In genomic region chr5:76838481-76839261, GRCh38 we compare ENCODE assay signal across 13 cellular contexts. TPM values are rescaled to one million over a fixed set of nuclear protein-coding genes. Genes with fewer than 3 reads are reported as not detected.
DNase-seq lines count a peak whose midpoint lies in the region; ATAC-seq, FAIRE-seq and TF ChIP-seq lines count a peak whose summit lies in the region.
"Had no signal": no experiment of that assay in that cellular context is flagged by ENCODE, and none has a peak within 500 bp of the region (broad histone marks: within the 10 kb centered on the region; RNA-seq: fewer than 3 reads in every experiment).

No MANE protein-coding gene starts in this region.

- H3K27me3 ChIP-seq in fibroblast of lung (ENCODE audit: control insufficient read depth, insufficient read depth, low read length) = no peaks in the 10 kb centered on the region
- no peaks in the 10 kb centered on the region for H3K27me3 ChIP-seq in neutrophil
- no peaks in the 10 kb centered on the region for H3K27me3 ChIP-seq in uterus
- H3K27me3 ChIP-seq: thyroid gland had no signal

- peak; percentile 53 for FAIRE-seq in RCC 7860 (lab: Jason Lieb, UNC)
- FAIRE-seq: GM12891 had no signal

- H3K4me2 ChIP-seq in fibroblast of lung (ENCODE audit: extremely low read depth, insufficient read depth, low read length) = no peak overlapping the region

- in situ Hi-C loops in G401 (cut with HindIII; ENCODE audit: low sequenced_read_pairs) = no loop called here

- no peak for TF ChIP-seq POLR2A in uterus (IDR thresholded peaks at IDR 0.05)

- H3K4me1 ChIP-seq in fibroblast of lung (ENCODE audit: control insufficient read depth, extremely low read depth, insufficient read depth, low read length) (no peaks in the 10 kb centered on the region), neutrophil (ENCODE audit: control insufficient read depth in 1 of 2, insufficient read depth in 1 of 2, low read depth in 1 of 2, low read length in 1 of 2) (peaks cover 18 to 21% of the 10 kb centered on the region in 2 experiments), uterus (no peaks in the 10 kb centered on the region)
- H3K4me1 ChIP-seq: esophagus squamous epithelium, thyroid gland had no signal

- TF ChIP-seq CTCF in fibroblast of lung (conservative IDR thresholded peaks at IDR 0.05 in 1 of 2, IDR thresholded peaks at IDR 0.05 in 1 of 2; ENCODE audit: low read depth in 1 of 2, low read length in 2 of 2) (no peak), neutrophil (IDR thresholded peaks at IDR 0.05) (no peak), uterus (IDR thresholded peaks at IDR 0.05) (no peak)

- H4K20me1 ChIP-seq in fibroblast of lung (ENCODE audit: control insufficient read depth, extremely low read depth, insufficient read depth, low read length) = no peaks in the 10 kb centered on the region

- H3K4me3 ChIP-seq in fibroblast of lung (replicated peaks in 1 of 4; ENCODE audit: control extremely low read depth in 1 of 4, insufficient read depth in 1 of 4, low read depth in 3 of 4, low read length in 4 of 4) = no peak overlapping the region
- H3K4me3 ChIP-seq in neutrophil (ENCODE audit: low read depth in 1 of 2, low read length in 1 of 2) = peak overlapping the region in 1 of 2 experiments; percentile 36
- H3K4me3 ChIP-seq in uterus = no peak overlapping the region
- H3K4me3 ChIP-seq: esophagus squamous epithelium, lung, thyroid gland had no signal

- DNase-seq in G401 (ENCODE audit: low spot score) (peak; percentile 46), RCC 7860 (ENCODE audit: low spot score) (peak; percentile 76), fibroblast of lung (ENCODE audit: low read depth in 2 of 2) (peak; percentile 48 to 89), DMS79 treated with DMSO at 0.1 percent for 48 hours (lab: John Stamatoyannopoulos, UW) (no peak), uterus (no peak), C1 segment of cervical spinal cord (lab: John Stamatoyannopoulos, UW) (no peak)
- DNase-seq: activated T-cell treated with anti-CD3 and anti-CD28 coated beads for 4 hours, esophagus squamous epithelium, thyroid gland had no signal

- no peak overlapping the region for H3K9ac ChIP-seq in fibroblast of lung (ENCODE audit: insufficient read depth, low read length)

- H3K36me3 ChIP-seq in fibroblast of lung (ENCODE audit: control insufficient read depth, insufficient read depth, low read length) (no peaks in the 10 kb centered on the region), neutrophil (peaks cover 4% of the 10 kb centered on the region), uterus (no peaks in the 10 kb centered on the region)
- H3K36me3 ChIP-seq: thyroid gland had no signal

- H3K27ac ChIP-seq in fibroblast of lung (ENCODE audit: insufficient read depth, low read length) = no peak overlapping the region
- peak overlapping the region; percentile 17 for H3K27ac ChIP-seq in neutrophil
- H3K27ac ChIP-seq in uterus = no peak overlapping the region
- H3K27ac ChIP-seq: esophagus squamous epithelium, thyroid gland had no signal

- no peak for ATAC-seq in GM18873 (IDR thresholded peaks at IDR 0.05; ENCODE audit: low FRiP score, unreplicated experiment)

- no peaks in the 10 kb centered on the region for H3K79me2 ChIP-seq in fibroblast of lung (ENCODE audit: control insufficient read depth, insufficient read depth, low read length)

- H3K9me3 ChIP-seq in fibroblast of lung (ENCODE audit: control insufficient read depth, insufficient read depth, low read depth, low read length) (no peaks in the 10 kb centered on the region), neutrophil (no peaks in the 10 kb centered on the region), uterus (no peaks in the 10 kb centered on the region)
- H3K9me3 ChIP-seq: esophagus squamous epithelium, thyroid gland had no signal

- intact Hi-C loops in uterus (cut with DNase I; ENCODE audit: low total_unique reads) = no loop called here

- H2AFZ ChIP-seq in fibroblast of lung (ENCODE audit: low read length) = no peak overlapping the region

RNA-seq across cellular contexts. Expression of gene S100Z, which starts 11.1 kb away (rescaled TPM):
- total RNA-seq in G401 (2014; rRNA removed; shearing (Covaris generic)) = 2.0 and 21.2 TPM in 2 replicates
- total RNA-seq in fibroblast of lung (not detected in 2 replicates), uterus (under 1 TPM in 1 of 4 donors, not detected in 3; 0.35 TPM)
- polyA plus RNA-seq in fibroblast of lung = not detected in 2 replicates
- polyA plus RNA-seq in fibroblast of lung (2012) = not detected in 2 replicates
- polyA minus RNA-seq in fibroblast of lung (ENCODE audit: low replicate concordance) = not detected in 2 replicates
- total RNA-seq: thyroid gland had no signal

RNA-seq across cellular contexts. Expression of gene F2RL1, which starts 19.8 kb away (rescaled TPM):
- total RNA-seq in G401 (2014; rRNA removed; shearing (Covaris generic)) = 162 and 209 TPM in 2 replicates
- 20.8 and 25.1 TPM in 2 replicates for total RNA-seq in fibroblast of lung
- polyA plus RNA-seq in fibroblast of lung = 12.4 and 24.9 TPM in 2 replicates
- 5.7 and 11.7 TPM in 2 replicates for polyA plus RNA-seq in fibroblast of lung (2012)
- 12.2 and 29.0 TPM in 2 replicates for polyA minus RNA-seq in fibroblast of lung (ENCODE audit: low replicate concordance)
- total RNA-seq in uterus = 1 to 10 TPM in 2 of 4 donors, under 1 TPM in 1, not detected in 1; 0.24 to 3.3 (median 2.1) TPM

Comparison
In these comparisons a context has a peak if more than half of its experiments do, and no peak if none do; other contexts are left out.
1. DNase-seq: peak in G401 (single experiment), RCC 7860 (single experiment) and fibroblast of lung (2 of 2); none in DMS79 treated with DMSO at 0.1 percent for 48 hours (single experiment), uterus (0 of 2) and C1 segment of cervical spinal cord (0 of 14).